In genomic region chr16:27203429-27204231, GRCh38 we compare ENCODE assay signal across 1 cellular context.
TF ChIP-seq lines count a peak whose summit lies in the region.

TSS of gene KDM8 (plus strand) at chr16:27203526. CDS start at chr16:27210124, 6,598 bp downstream.

TF ChIP-seq in SK-N-SH, 30 proteins besides CTCF, POLR2A, EP300 and RAD21 (continued from another document):
- TF ChIP-seq USF1 (IDR thresholded peaks at IDR 0.05; ENCODE audit: borderline replicate concordance, low read depth) = peak; percentile 26; the same call in 1 of the 2 replicates
- TF ChIP-seq FOSL2 (IDR thresholded peaks at IDR 0.05; ENCODE audit: borderline replicate concordance, low read depth) = no peak
- 0 out of 2 replicates have a peak, but pooled peaks have one; percentile 60 for TF ChIP-seq RCOR1 (IDR thresholded peaks at IDR 0.05; ENCODE audit: low read length)
- TF ChIP-seq YY1 (IDR thresholded peaks at IDR 0.05; ENCODE audit: low read depth) = peak; percentile 63; the same call in 1 of the 2 replicates
- no peak for TF ChIP-seq RXRA (IDR thresholded peaks at IDR 0.05; ENCODE audit: borderline replicate concordance, low read depth)
- peak; percentile 74 for TF ChIP-seq TAF1 (IDR thresholded peaks at IDR 0.05; ENCODE audit: borderline replicate concordance, low read depth, low read length)
- TF ChIP-seq IRF3 (IDR thresholded peaks at IDR 0.05; ENCODE audit: low read depth, low read length) = no peak
- no peak for TF ChIP-seq NFIC (IDR thresholded peaks at IDR 0.05; ENCODE audit: borderline replicate concordance)
- TF ChIP-seq NRF1 (IDR thresholded peaks at IDR 0.05; ENCODE audit: low read depth, low read length) = peak; percentile 97
- TF ChIP-seq ZBTB33 (IDR thresholded peaks at IDR 0.05; ENCODE audit: borderline replicate concordance, low read depth) = no peak
